In the genomic region with DNA sequence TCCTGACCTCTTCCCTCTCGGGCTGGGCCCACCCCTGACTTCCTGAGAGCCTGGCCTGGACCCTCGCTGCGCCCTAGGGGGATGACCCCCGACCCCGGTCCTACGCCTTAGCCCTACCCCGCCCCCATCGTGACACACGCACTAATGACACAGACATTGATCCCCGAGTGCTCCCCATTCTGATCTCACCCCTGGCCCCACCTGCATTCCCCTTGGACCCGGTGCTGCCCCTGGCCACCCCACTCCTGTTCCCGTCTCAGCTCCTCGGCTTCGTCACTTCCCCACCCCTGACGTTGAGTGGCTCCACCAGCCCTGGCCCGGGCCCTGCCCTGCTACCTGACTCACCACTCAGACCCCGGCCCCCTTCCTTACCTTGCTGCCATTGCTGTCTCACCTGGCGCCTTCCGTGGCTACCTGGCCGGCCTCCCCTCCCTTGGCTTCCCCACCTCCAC, we compare ENCODE assay signal across 1 cellular context.
TF ChIP-seq lines count a peak whose summit lies in the region.

No MANE protein-coding gene starts in this region.

TF ChIP-seq in HepG2, 621 proteins besides CTCF, POLR2A, EP300 and RAD21:
- no peak for TF ChIP-seq TRIM24 (CRISPR knock-in tag; IDR thresholded peaks at IDR 0.05)
- peak; percentile 64 for TF ChIP-seq AGO2 (optimal IDR thresholded peaks at IDR 0.05; ENCODE audit: low read depth, low read length)
- TF ChIP-seq ZNF660 (CRISPR knock-in tag; IDR thresholded peaks at IDR 0.05; ENCODE audit: borderline replicate concordance, low read depth), result no peak
- no peak for TF ChIP-seq ZNF570 (CRISPR knock-in tag; IDR thresholded peaks at IDR 0.05; ENCODE audit: borderline replicate concordance)
- TF ChIP-seq ZSCAN21 (CRISPR knock-in tag; IDR thresholded peaks at IDR 0.05; ENCODE audit: borderline replicate concordance), result 0 out of 2 replicates have a peak, but pooled peaks have one; percentile 1
- TF ChIP-seq HNRNPK (IDR thresholded peaks at IDR 0.05; ENCODE audit: low read depth, low read length, poor library complexity, severe bottlenecking), result peak; percentile 76
- TF ChIP-seq PCBP1 (IDR thresholded peaks at IDR 0.05; ENCODE audit: borderline replicate concordance, low read depth, low read length), result peak; percentile 74; the same call in 1 of the 2 replicates
- TF ChIP-seq ZNF350 (CRISPR knock-in tag; IDR thresholded peaks at IDR 0.05; ENCODE audit: borderline replicate concordance, low read depth), result 0 out of 2 replicates have a peak, but pooled peaks have one; percentile 22
- peak; percentile 18 for TF ChIP-seq PTBP1 (IDR thresholded peaks at IDR 0.05; ENCODE audit: low read depth, low read length, poor library complexity, severe bottlenecking)
